In the genomic region with DNA sequence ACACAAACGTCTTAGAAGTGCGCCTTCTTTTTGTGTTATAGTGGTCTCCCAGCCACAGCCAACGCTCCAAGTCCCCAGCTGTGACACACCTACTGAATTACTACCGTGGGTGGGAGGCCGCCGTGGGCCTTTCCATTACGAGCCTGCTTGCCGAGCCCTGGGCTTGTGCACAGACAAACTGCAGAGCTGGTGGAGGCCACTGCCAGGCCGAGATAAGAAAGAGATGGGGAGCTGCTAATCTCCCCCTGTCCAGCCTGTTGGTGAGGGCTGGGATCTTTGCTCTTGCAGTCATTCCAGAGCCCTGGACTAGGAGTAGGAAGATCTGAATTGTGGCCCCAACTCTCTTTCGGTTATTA, we compare ENCODE assay signal across 8 cellular contexts. TPM values are rescaled to one million over a fixed set of nuclear protein-coding genes. Genes with fewer than 3 reads are reported as not detected.
DNase-seq lines count a peak whose midpoint lies in the region; ATAC-seq and TF ChIP-seq lines count a peak whose summit lies in the region.

No MANE protein-coding gene starts in this region.

- H3K27me3 Mint-ChIP-seq in nephron progenitor cell (ENCODE audit: low read depth, poor library complexity), result peaks cover 6% of the 10 kb centered on the region

- peaks cover 16% of the 10 kb centered on the region for H3K36me3 Mint-ChIP-seq in nephron progenitor cell (ENCODE audit: low read depth)

- H3K27ac ChIP-seq in SJSA1 (no peak overlapping the region), ectodermal cell (ENCODE audit: insufficient read depth, low read depth, low read length, poor library complexity, severe bottlenecking) (no peak overlapping the region)

- H3K9me3 Mint-ChIP-seq in nephron progenitor cell, result no peaks in the 10 kb centered on the region

- H3K9me3 ChIP-seq in BE2C (no peaks in the 10 kb centered on the region), SJSA1 (replicated peaks) (no peaks in the 10 kb centered on the region), ectodermal cell (ENCODE audit: control insufficient read depth, low read length) (no peaks in the 10 kb centered on the region)

- peaks cover 30% of the 10 kb centered on the region for H3K4me1 Mint-ChIP-seq in nephron progenitor cell

- 11 to 12% methylated on average over 10 of the region's 10 CpGs for WGBS in ectodermal cell, 2 experiments

- H3K36me3 ChIP-seq in BE2C (peaks cover 12% of the 10 kb centered on the region), SJSA1 (no peaks in the 10 kb centered on the region), ectodermal cell (ENCODE audit: control insufficient read depth, insufficient read depth, low read length) (peaks cover 10% of the 10 kb centered on the region)

- ATAC-seq in GM21723 (IDR thresholded peaks at IDR 0.05; ENCODE audit: unreplicated experiment), result peak; percentile 12

- no peak for TF ChIP-seq CTCF in BE2C (IDR thresholded peaks at IDR 0.05; ENCODE audit: low read depth, low read length)
- no peak for TF ChIP-seq CTCF in nephron progenitor cell (IDR thresholded peaks at IDR 0.05)

- H3K4me3 ChIP-seq in BE2C (ENCODE audit: low read depth, low read length), result peak overlapping the region; percentile 86
- peak overlapping the region; percentile 87 for H3K4me3 ChIP-seq in SJSA1
- peak overlapping the region; percentile 80 for H3K4me3 ChIP-seq in ectodermal cell (ENCODE audit: insufficient read depth, low read depth, low read length)

- peak overlapping the region; percentile 98 for H3K4me3 Mint-ChIP-seq in nephron progenitor cell

- peak; percentile 33 for DNase-seq in BE2C
- no peak for DNase-seq in SJSA1 (ENCODE audit: low read depth in 1 of 2, low spot score in 2 of 2)
- DNase-seq in nephron progenitor cell, result peak; percentile 39
- no peak for DNase-seq in 8988T
- no peak for DNase-seq in NCI-H446 (lab: John Stamatoyannopoulos, UW)
- no peak for DNase-seq in cerebellar cortex (ENCODE audit: low spot score)

- H3K4me1 ChIP-seq in BE2C, result peaks cover 8% of the 10 kb centered on the region; the same call in 1 of the 2 replicates
- peaks cover 4% of the 10 kb centered on the region for H3K4me1 ChIP-seq in SJSA1 (replicated peaks)
- no peaks in the 10 kb centered on the region for H3K4me1 ChIP-seq in ectodermal cell (ENCODE audit: control insufficient read depth, insufficient read depth, low read length)

- H3K27me3 ChIP-seq in BE2C (no peaks in the 10 kb centered on the region), SJSA1 (replicated peaks) (no peaks in the 10 kb centered on the region), ectodermal cell (ENCODE audit: control insufficient read depth, insufficient read depth, low read length, poor library complexity, severe bottlenecking) (no peaks in the 10 kb centered on the region)

- H3K27ac Mint-ChIP-seq in nephron progenitor cell, result peak overlapping the region; percentile 98

RNA-seq across cellular contexts. Expression of a gene that starts 0.8 kb away (rescaled TPM):
- polyA plus RNA-seq in BE2C (2012; ENCODE audit: insufficient read depth, insufficient read length, low read depth), result 44.4 TPM
- total RNA-seq in SJSA1 (2014; rRNA removed; shearing (Covaris generic)), result 2.1 and 6.4 TPM in 2 replicates
- polyA plus RNA-seq in ectodermal cell (2013, experiment 1 of 4), result 62.1 TPM
- polyA plus RNA-seq in ectodermal cell (2013, experiment 2 of 4), result 62.7 TPM
- 43.9 TPM for polyA plus RNA-seq in ectodermal cell (2013, experiment 3 of 4)
- 56.8 TPM for polyA plus RNA-seq in ectodermal cell (2013, experiment 4 of 4)

RNA-seq across cellular contexts. Expression of a gene that starts 16.2 kb away (rescaled TPM):
- polyA plus RNA-seq in BE2C (2012; ENCODE audit: insufficient read depth, insufficient read length, low read depth), result 101 TPM
- total RNA-seq in SJSA1 (2014; rRNA removed; shearing (Covaris generic)), result 9.7 and 17.0 TPM in 2 replicates
- 51.5 TPM for polyA plus RNA-seq in ectodermal cell (2013, experiment 1 of 4)
- 46.4 TPM for polyA plus RNA-seq in ectodermal cell (2013, experiment 2 of 4)
- polyA plus RNA-seq in ectodermal cell (2013, experiment 3 of 4), result 47.5 TPM
- polyA plus RNA-seq in ectodermal cell (2013, experiment 4 of 4), result 51.6 TPM

RNA-seq across cellular contexts. Expression of a gene that starts 17.9 kb away (rescaled TPM):
- 42.5 TPM for polyA plus RNA-seq in BE2C (2012; ENCODE audit: insufficient read depth, insufficient read length, low read depth)
- total RNA-seq in SJSA1 (2014; rRNA removed; shearing (Covaris generic)), result 5.6 and 11.2 TPM in 2 replicates
- 22.5 TPM for polyA plus RNA-seq in ectodermal cell (2013, experiment 1 of 4)
- polyA plus RNA-seq in ectodermal cell (2013, experiment 2 of 4), result 26.8 TPM
- polyA plus RNA-seq in ectodermal cell (2013, experiment 3 of 4), result 25.9 TPM
- 32.3 TPM for polyA plus RNA-seq in ectodermal cell (2013, experiment 4 of 4)

RNA-seq across cellular contexts. Expression of a gene that starts 21.6 kb away (rescaled TPM):
- polyA plus RNA-seq in BE2C (2012; ENCODE audit: insufficient read depth, insufficient read length, low read depth), result 123 TPM
- 5.1 and 5.4 TPM in 2 replicates for total RNA-seq in SJSA1 (2014; rRNA removed; shearing (Covaris generic))
- polyA plus RNA-seq in ectodermal cell (2013, experiment 1 of 4), result 9.2 TPM
- 6.7 TPM for polyA plus RNA-seq in ectodermal cell (2013, experiment 2 of 4)
- 4.4 TPM for polyA plus RNA-seq in ectodermal cell (2013, experiment 3 of 4)
- polyA plus RNA-seq in ectodermal cell (2013, experiment 4 of 4), result 7.2 TPM

RNA-seq across cellular contexts. Expression of a gene that starts 28.5 kb away (rescaled TPM):
- 204 TPM for polyA plus RNA-seq in BE2C (2012; ENCODE audit: insufficient read depth, insufficient read length, low read depth)
- 124 and 128 TPM in 2 replicates for total RNA-seq in SJSA1 (2014; rRNA removed; shearing (Covaris generic))
- polyA plus RNA-seq in ectodermal cell (2013, experiment 1 of 4), result 215 TPM
- polyA plus RNA-seq in ectodermal cell (2013, experiment 2 of 4), result 210 TPM
- 138 TPM for polyA plus RNA-seq in ectodermal cell (2013, experiment 3 of 4)
- 144 TPM for polyA plus RNA-seq in ectodermal cell (2013, experiment 4 of 4)

Comparison
In these comparisons a context has a peak if more than half of its experiments do, and no peak if none do; other contexts are left out.
1. DNase-seq: peak in BE2C (single experiment) and nephron progenitor cell (single experiment); none in SJSA1 (0 of 2), 8988T (single experiment), NCI-H446 (0 of 2) and cerebellar cortex (single experiment).
2. Peak in every context shown above with its lines, with median percentiles within 50 percentile points of each other: H3K4me3 ChIP-seq.